Comparison of ENCODE assay signal across 38 cellular contexts in the genomic region with DNA sequence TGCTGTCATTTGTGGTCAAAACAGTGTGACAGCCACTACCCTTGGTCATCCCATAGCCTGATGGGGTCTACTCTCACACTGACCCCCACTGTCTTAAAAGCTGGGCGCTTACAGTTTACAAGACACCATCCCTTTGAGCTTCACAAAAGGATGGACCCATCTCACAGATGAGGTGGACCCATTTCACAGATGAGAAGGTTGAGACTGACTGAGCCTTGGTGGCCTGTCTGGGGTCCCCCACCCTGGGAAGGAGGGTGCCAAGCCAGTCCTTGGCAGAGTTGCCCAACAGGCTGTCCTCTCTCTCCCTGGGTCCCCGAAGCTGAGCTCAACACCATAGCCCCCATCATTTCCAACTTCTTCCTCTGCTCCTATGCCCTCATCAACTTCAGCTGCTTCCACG. TPM values are rescaled to one million over a fixed set of nuclear protein-coding genes. Genes with fewer than 3 reads are reported as not detected.
"Had no signal": no experiment of that assay in that cellular context is flagged by ENCODE, and none has a peak within 500 bp of the region (broad histone marks: within the 10 kb centered on the region; RNA-seq: fewer than 3 reads in every experiment).

No MANE protein-coding gene starts in this region.

- H3K9me3 ChIP-seq: MG63 had no signal

- DNase-seq: Karpas-422, Kasumi-1, MG63, MM.1S, MV-4-11, NCI-H1048, NCI-H1092, NCI-H1092 treated with DMSO at 0.1 percent for 48 hours, NCI-H1105, NCI-H1105 treated with DMSO at 0.1 percent for 48 hours, NCI-H1417, NCI-H1417 treated with DMSO at 0.1 percent for 48 hours, NCI-H1436, NCI-H1436 treated with DMSO at 0.1 percent for 48 hours, NCI-H146, NCI-H1694, NCI-H1694 treated with DMSO at 0.1 percent for 48 hours, NCI-H187, NCI-H187 treated with DMSO at 0.1 percent for 48 hours, NCI-H1930, NCI-H2029, NCI-H2029 treated with DMSO at 0.1 percent for 48 hours, NCI-H2081, NCI-H2081 treated with DMSO at 0.1 percent for 48 hours, NCI-H2107, NCI-H2171, NCI-H2171 treated with DMSO at 0.1 percent for 48 hours, NCI-H2227 treated with DMSO at 0.1 percent for 48 hours, NCI-H226, NCI-H345, NCI-H446, NCI-H446 treated with DMSO at 0.1 percent for 48 hours, NCI-H510A, NCI-H510A treated with DMSO at 0.1 percent for 48 hours, NCI-H524 had no signal

- H3K27me3 ChIP-seq: MG63 had no signal

- H3K36me3 ChIP-seq: MG63 had no signal

- H3K4me3 ChIP-seq: MG63 had no signal

RNA-seq across cellular contexts. Expression of a gene that starts 17.1 kb away (rescaled TPM):
- total RNA-seq: M059J, MCF 10A, NCI-H460 had no signal
